In genomic region chr13:105804561-105805190, GRCh38 we compare ENCODE assay signal across 19 cellular contexts.
DNase-seq lines count a peak whose midpoint lies in the region; FAIRE-seq and TF ChIP-seq lines count a peak whose summit lies in the region.
"Had no signal": no experiment of that assay in that cellular context is flagged by ENCODE, and none has a peak within 500 bp of the region (broad histone marks: within the 10 kb centered on the region; RNA-seq: fewer than 3 reads in every experiment).

No MANE protein-coding gene starts in this region.

- no peak for FAIRE-seq in D721Med (lab: Jason Lieb, UNC)

- H3K27me3 ChIP-seq in adipocyte (replicated peaks; ENCODE audit: control insufficient read depth, insufficient read depth, low read length), result no peaks in the 10 kb centered on the region
- H3K27me3 ChIP-seq: gastroesophageal sphincter, thyroid gland had no signal

- peaks cover 4% of the 10 kb centered on the region for H3K4me1 ChIP-seq in adipocyte (ENCODE audit: control insufficient read depth, insufficient read depth, low read length)
- H3K4me1 ChIP-seq: gastroesophageal sphincter, psoas muscle, thyroid gland had no signal

- peak; percentile 17 for DNase-seq in Daoy (ENCODE audit: low read depth)
- DNase-seq in adipocyte (ENCODE audit: low read depth), result peak; percentile 46
- peak; percentile 4 for DNase-seq in fibroblast of the conjunctiva (ENCODE audit: low read depth)
- DNase-seq in putamen (ENCODE audit: low spot score), result peak; percentile 3
- DNase-seq in activated CD4-positive, alpha-beta T cell treated with anti-CD3 and anti-CD28 coated beads, Interleukin-2, amount 50 U/mL, for 1 hour, result no peak
- DNase-seq in D721Med (ENCODE audit: insufficient read length, low spot score), result no peak
- no peak for DNase-seq in mucosa of gallbladder (ENCODE audit: low spot score)
- no peak for DNase-seq in NCI-H2227 (lab: John Stamatoyannopoulos, UW; ENCODE audit: unreplicated experiment)
- DNase-seq: activated CD4-positive, alpha-beta T cell treated with anti-CD3 and anti-CD28 coated beads, Interleukin-2, amount 50 U/mL, for 4 hours; activated T-cell treated with anti-CD3 and anti-CD28 coated beads, Interleukin-2, amount 50 U/mL, for 72 hours; CD4-positive, alpha-beta T cell; H9; KG1; NCI-H1694; NCI-H748 treated with DMSO at 0.1 percent for 48 hours; psoas muscle; Right ventricle myocardium superior; thyroid gland had no signal

- TF ChIP-seq CTCF in D721Med (IDR thresholded peaks at IDR 0.05; ENCODE audit: insufficient read depth, missing control alignments), result no peak

- peaks cover 4% of the 10 kb centered on the region for H3K9me3 ChIP-seq in adipocyte (ENCODE audit: control insufficient read depth, low read length)
- H3K9me3 ChIP-seq: gastroesophageal sphincter, psoas muscle, thyroid gland had no signal

- no peaks in the 10 kb centered on the region for H3K36me3 ChIP-seq in adipocyte (ENCODE audit: control insufficient read depth, insufficient read depth, low read length, severe bottlenecking)
- H3K36me3 ChIP-seq: gastroesophageal sphincter, thyroid gland had no signal

- H3K9ac ChIP-seq in adipocyte (ENCODE audit: low read length), result no peak overlapping the region

- H3K4me3 ChIP-seq in adipocyte (ENCODE audit: low read length), result no peak overlapping the region
- H3K4me3 ChIP-seq: gastroesophageal sphincter, psoas muscle, thyroid gland had no signal

Comparison
In these comparisons a context has a peak if more than half of its experiments do, and no peak if none do; other contexts are left out.
1. DNase-seq: peak in Daoy (single experiment), adipocyte (single experiment), fibroblast of the conjunctiva (single experiment) and putamen (single experiment); none in activated CD4-positive, alpha-beta T cell treated with anti-CD3 and anti-CD28 coated beads, Interleukin-2, amount 50 U/mL, for 1 hour (single experiment), D721Med (single experiment), mucosa of gallbladder (single experiment) and NCI-H2227 (single experiment).